In the genomic region with DNA sequence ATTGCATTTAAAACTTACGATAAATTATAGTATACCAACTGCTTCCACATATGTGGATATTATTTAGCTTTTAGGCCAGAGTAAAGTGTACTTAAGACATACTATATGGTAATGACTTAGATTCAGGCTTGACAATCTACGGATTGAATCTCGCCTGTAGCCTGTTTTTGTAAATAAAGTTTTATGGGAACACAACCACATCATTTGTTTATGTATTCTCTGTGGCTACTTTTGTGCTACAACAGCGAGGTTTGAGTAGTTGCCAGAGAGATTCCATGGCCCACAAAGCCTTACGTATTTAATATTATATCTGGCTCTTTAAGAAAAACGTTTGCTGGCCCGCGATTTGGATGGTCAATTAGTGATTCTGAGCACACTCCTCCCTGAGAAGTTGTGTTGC, we compare ENCODE assay signal across 30 cellular contexts. TPM values are rescaled to one million over a fixed set of nuclear protein-coding genes. Genes with fewer than 3 reads are reported as not detected.
"Had no signal": no experiment of that assay in that cellular context is flagged by ENCODE, and none has a peak within 500 bp of the region (broad histone marks: within the 10 kb centered on the region; RNA-seq: fewer than 3 reads in every experiment).

No MANE protein-coding gene starts in this region.

- FAIRE-seq: bronchial epithelial cell, TTC549 had no signal

- H3K4me1 ChIP-seq: ascending aorta had no signal

- H3K27me3 ChIP-seq: ascending aorta, cardiac muscle cell had no signal

- DNase-seq: activated B cell treated with CpG ODN at 0.5 μM for 24 hours; activated CD4-positive, alpha-beta memory T cell treated with anti-CD3 and anti-CD28 coated beads, Interleukin-2, amount 10 ng/mL, durations not matched to agents 7 days and 5 days; activated CD4-positive, alpha-beta T cell treated with anti-CD3 and anti-CD28 coated beads for 4 hours; activated CD4-positive, alpha-beta T cell treated with anti-CD3 and anti-CD28 coated beads, Interleukin-2, amount 10 ng/mL, durations not matched to agents 24 days and 14 days; activated CD4-positive, alpha-beta T cell treated with anti-CD3 and anti-CD28 coated beads, Interleukin-2, amount 50 U/mL, for 48 hours; activated CD4-positive, CD25-positive, alpha-beta regulatory T cell treated with anti-CD3 and anti-CD28 coated beads, Interleukin-2, amount 50 U/mL, for 72 hours; activated CD8-positive, alpha-beta memory T cell treated with anti-CD3 and anti-CD28 coated beads for 24 hours; activated CD8-positive, alpha-beta memory T cell treated with anti-CD3 and anti-CD28 coated beads, Interleukin-2, amount 10 ng/mL, durations not matched to agents 7 days and 5 days; activated CD8-positive, alpha-beta memory T cell treated with anti-CD3 and anti-CD28 coated beads, Interleukin-2, amount 50 U/mL, for 48 hours; activated CD8-positive, alpha-beta T cell treated with anti-CD3 and anti-CD28 coated beads, Interleukin-2, amount 10 ng/mL, durations not matched to agents 7 days and 5 days; activated effector memory CD4-positive, alpha-beta T cell treated with Interleukin-2 at 50 U/mL for 16 hours; activated gamma-delta T cell; activated naive CD4-positive, alpha-beta T cell treated with anti-CD3 and anti-CD28 coated beads, Interleukin-2, amount 10 ng/mL, durations not matched to agents 7 days and 5 days; activated naive CD4-positive, alpha-beta T cell treated with Interleukin-2 at 50 U/mL for 16 hours; activated naive CD8-positive, alpha-beta T cell treated with anti-CD3 and anti-CD28 coated beads, Interleukin-2, amount 10 ng/mL, durations not matched to agents 7 days and 5 days; activated naive CD8-positive, alpha-beta T cell treated with anti-CD3 and anti-CD28 coated beads, Interleukin-2, amount 50 U/mL, for 24 hours; activated T-cell treated with anti-CD3 and anti-CD28 coated beads, Interleukin-2, amount 50 U/mL, for 24 hours; activated T-cell treated with anti-CD3 and anti-CD28 coated beads, Interleukin-2, amount 50 U/mL, for 48 hours; amygdala; anterior cingulate cortex; caudate nucleus; cerebellar nuclear complex; T-helper 2 cell; T-helper 9 cell had no signal

- H3K9me3 ChIP-seq: ascending aorta had no signal

- H3K36me3 ChIP-seq: ascending aorta, cardiac muscle cell had no signal

- H3K27ac ChIP-seq: ascending aorta, cardiac muscle cell, VCaP had no signal

- H3K4me3 ChIP-seq: ascending aorta, cardiac muscle cell had no signal

- ATAC-seq: activated CD8-positive, alpha-beta memory T cell treated with anti-CD3 and anti-CD28 coated beads, Interleukin-2, amount 10 ng/mL, durations not matched to agents 7 days and 5 days; activated CD8-positive, alpha-beta T cell treated with anti-CD3 and anti-CD28 coated beads, Interleukin-2, amount 10 ng/mL, durations not matched to agents 7 days and 5 days; activated naive CD8-positive, alpha-beta T cell treated with anti-CD3 and anti-CD28 coated beads, Interleukin-2, amount 50 U/mL, for 24 hours had no signal

RNA-seq across cellular contexts. Expression of gene HHIP, which starts 37.6 kb away (rescaled TPM):
- total RNA-seq: activated B cell treated with CpG ODN at 0.5 μM for 24 hours; activated CD4-positive, alpha-beta memory T cell treated with anti-CD3 and anti-CD28 coated beads, Interleukin-2, amount 10 ng/mL, durations not matched to agents 7 days and 5 days; activated CD4-positive, alpha-beta T cell treated with anti-CD3 and anti-CD28 coated beads, Interleukin-2, amount 10 ng/mL, durations not matched to agents 24 days and 14 days; activated CD8-positive, alpha-beta memory T cell treated with anti-CD3 and anti-CD28 coated beads, Interleukin-2, amount 10 ng/mL, durations not matched to agents 7 days and 5 days; activated CD8-positive, alpha-beta T cell treated with anti-CD3 and anti-CD28 coated beads, Interleukin-2, amount 10 ng/mL, durations not matched to agents 7 days and 5 days; activated naive CD8-positive, alpha-beta T cell treated with anti-CD3 and anti-CD28 coated beads, Interleukin-2, amount 10 ng/mL, durations not matched to agents 7 days and 5 days; activated T-helper 2 cell treated with anti-CD3 and anti-CD28 coated beads, Interferon-gamma antibody, Interleukin-2, Interleukin-4, amounts not matched to agents 10 μg/mL and 5 μg/mL and 100 μg/mL, durations not matched to agents 14 hours and 24 hours and 36 hours; bronchial epithelial cell; cardiac muscle cell had no signal
